Comparison of ENCODE assay signal across 8 cellular contexts in genomic region chr1:201113451-201114244, GRCh38. TPM values are rescaled to one million over a fixed set of nuclear protein-coding genes. Genes with fewer than 3 reads are reported as not detected.
DNase-seq lines count a peak whose midpoint lies in the region; ATAC-seq and TF ChIP-seq lines count a peak whose summit lies in the region.

No MANE protein-coding gene starts in this region.

- no peaks in the 10 kb centered on the region for H3K36me3 Mint-ChIP-seq in activated CD4-positive, alpha-beta T cell treated with anti-CD3 and anti-CD28 coated beads for 36 hours (ENCODE audit: low read depth)
- no peaks in the 10 kb centered on the region for H3K36me3 Mint-ChIP-seq in activated B cell treated with CpG ODN at 0.5 μM for 24 hours (ENCODE audit: low read depth)

- POLR2A ChIA-PET in activated CD4-positive, alpha-beta T cell treated with anti-CD3 and anti-CD28 coated beads for 36 hours (lab: Charles Lee): interaction anchor here (0.6 kb wide), 2 partner anchors 23 to 488 kb away, joined by 4 to 9 read pairs; no protein-coding TSS in a partner anchor
- POLR2A ChIA-PET in activated B cell treated with CpG ODN at 0.5 μM for 24 hours (lab: Charles Lee): no interaction called here

- H3K36me3 ChIP-seq in iPS-20b (ENCODE audit: insufficient read depth, low read depth, low read length): no peaks in the 10 kb centered on the region
- H3K36me3 ChIP-seq in stomach: no peaks in the 10 kb centered on the region

- intact Hi-C loops in activated CD4-positive, alpha-beta T cell treated with anti-CD3 and anti-CD28 coated beads for 36 hours (cut with DNase I, micrococcal nuclease): loop anchor here (1.0 to 2.0 kb wide), 8 partner anchors 27 to 493 kb away; partner anchors contain the start of gene KIF14 (in 1 of the 2)
- intact Hi-C loops in activated B cell treated with CpG ODN at 0.5 μM for 24 hours (cut with micrococcal nuclease): loop anchor here (1.0 to 5.0 kb wide), 4 partner anchors 27 to 491 kb away; partner anchors contain the start of gene KIF14
- intact Hi-C loops in stomach (cut with DNase I; ENCODE audit: low total_unique reads): loop anchor here (5.0 kb wide), 1 partner anchor 141 kb away; no protein-coding TSS in a partner anchor

- H3K4me3 ChIP-seq in iPS-20b (ENCODE audit: low read length) (peak overlapping the region; percentile 74; the same call in 1 of the 2 replicates), stomach (peak overlapping the region; percentile 51 to 75 (median 66))

- peak overlapping the region; percentile 42; the same call in 1 of the 2 replicates for H3K9ac ChIP-seq in iPS-20b (ENCODE audit: low read depth, low read length)

- H3K27me3 Mint-ChIP-seq in activated CD4-positive, alpha-beta T cell treated with anti-CD3 and anti-CD28 coated beads for 36 hours: no peaks in the 10 kb centered on the region
- peaks cover 12% of the 10 kb centered on the region for H3K27me3 Mint-ChIP-seq in activated B cell treated with CpG ODN at 0.5 μM for 24 hours

- 31 to 42% (median 37%) methylated on average over 15 to 17 of the region's 17 CpGs for WGBS in stomach, 5 donors

- H3K9me3 ChIP-seq in iPS-20b (ENCODE audit: insufficient read depth, low read depth, low read length): no peaks in the 10 kb centered on the region
- no peaks in the 10 kb centered on the region for H3K9me3 ChIP-seq in stomach

- TF ChIP-seq POLR2A in stomach (IDR thresholded peaks at IDR 0.05): no peak

- no peak for TF ChIP-seq EP300 in stomach (IDR thresholded peaks at IDR 0.05)

- H3K9me3 Mint-ChIP-seq in activated CD4-positive, alpha-beta T cell treated with anti-CD3 and anti-CD28 coated beads for 36 hours (ENCODE audit: low read depth): no peaks in the 10 kb centered on the region
- no peaks in the 10 kb centered on the region for H3K9me3 Mint-ChIP-seq in activated B cell treated with CpG ODN at 0.5 μM for 24 hours

- H3K27me3 ChIP-seq in iPS-20b (ENCODE audit: insufficient read depth, low read length) (peaks cover 61% of the 10 kb centered on the region), stomach (peaks cover 0 to 31% (median 13%) of the 10 kb centered on the region in 3 donors)

- H3K4me1 Mint-ChIP-seq in activated CD4-positive, alpha-beta T cell treated with anti-CD3 and anti-CD28 coated beads for 36 hours: peaks cover 2% of the 10 kb centered on the region
- H3K4me1 Mint-ChIP-seq in activated B cell treated with CpG ODN at 0.5 μM for 24 hours: peaks cover 2% of the 10 kb centered on the region

- 0 out of 2 replicates have a peak, but pooled peaks cover 2% of the 10 kb centered on the region for H3K4me1 ChIP-seq in iPS-20b (ENCODE audit: insufficient read depth, low read length)
- peaks cover 11 to 20% (median 15%) of the 10 kb centered on the region in 4 donors for H3K4me1 ChIP-seq in stomach

- H3K4me3 Mint-ChIP-seq in activated CD4-positive, alpha-beta T cell treated with anti-CD3 and anti-CD28 coated beads for 36 hours: peak overlapping the region; percentile 78
- peak overlapping the region; percentile 82 for H3K4me3 Mint-ChIP-seq in activated B cell treated with CpG ODN at 0.5 μM for 24 hours

- DNase-seq in activated CD4-positive, alpha-beta T cell treated with anti-CD3 and anti-CD28 coated beads for 36 hours: no peak
- DNase-seq in activated CD4-positive, alpha-beta T cell treated with anti-CD3 and anti-CD28 coated beads, Interleukin-2, amount 50 U/mL, for 1 hour: no peak
- no peak for DNase-seq in activated B cell treated with CpG ODN at 0.5 μM for 24 hours
- DNase-seq in stomach: no peak
- DNase-seq in SKM-1 (lab: John Stamatoyannopoulos, UW; ENCODE audit: unreplicated experiment): no peak
- no peak for DNase-seq in NCI-H128 (lab: John Stamatoyannopoulos, UW; ENCODE audit: unreplicated experiment)

- CTCF ChIA-PET in activated CD4-positive, alpha-beta T cell treated with anti-CD3 and anti-CD28 coated beads for 36 hours (lab: Charles Lee): interaction anchor here (0.6 to 2.6 kb wide), 20 partner anchors 10 to 495 kb away, joined by 3 to 28 read pairs (median 3); partner anchors contain the start of genes IGFN1 and TMEM9
- CTCF ChIA-PET in activated B cell treated with CpG ODN at 0.5 μM for 24 hours (lab: Charles Lee): interaction anchor here (0.6 to 3.2 kb wide), 8 partner anchors 9 to 142 kb away, joined by 3 to 38 read pairs (median 4); partner anchors contain the start of gene TMEM9

- no peak overlapping the region for H3K27ac Mint-ChIP-seq in activated CD4-positive, alpha-beta T cell treated with anti-CD3 and anti-CD28 coated beads for 36 hours
- no peak overlapping the region for H3K27ac Mint-ChIP-seq in activated B cell treated with CpG ODN at 0.5 μM for 24 hours

- no peak overlapping the region for H3K27ac ChIP-seq in iPS-20b (ENCODE audit: low read length)
- H3K27ac ChIP-seq in stomach: peak overlapping the region in 2 of 5 donors; percentile 56 to 76

- ATAC-seq in activated CD4-positive, alpha-beta T cell treated with anti-CD3 and anti-CD28 coated beads for 36 hours: no peak
- ATAC-seq in activated B cell treated with CpG ODN at 0.5 μM for 24 hours (ENCODE audit: low read depth) (no peak), HG02678 (IDR thresholded peaks at IDR 0.05; ENCODE audit: unreplicated experiment) (no peak)

- TF ChIP-seq CTCF in activated B cell treated with CpG ODN at 0.5 μM for 24 hours (IDR thresholded peaks at IDR 0.05): no peak
- no peak for TF ChIP-seq CTCF in stomach (IDR thresholded peaks at IDR 0.05)

RNA-seq across cellular contexts. Expression of gene CACNA1S, which starts 1.4 kb away (rescaled TPM):
- not detected for total RNA-seq in activated CD4-positive, alpha-beta T cell treated with anti-CD3 and anti-CD28 coated beads for 36 hours
- not detected in 2 replicates for total RNA-seq in activated B cell treated with CpG ODN at 0.5 μM for 24 hours
- total RNA-seq in stomach: under 1 TPM in 2 of 5 donors, not detected in 3; under 0.01 to 0.18 TPM
- not detected for polyA plus RNA-seq in stomach

RNA-seq across cellular contexts. Expression of gene ASCL5, which starts 13.3 kb away (rescaled TPM):
- total RNA-seq in activated CD4-positive, alpha-beta T cell treated with anti-CD3 and anti-CD28 coated beads for 36 hours: under 1 TPM in 1 of 2 experiments, not detected in 1; 0.09 TPM
- total RNA-seq in activated B cell treated with CpG ODN at 0.5 μM for 24 hours: not detected in 2 replicates
- under 1 TPM in 1 of 5 donors, not detected in 4; 0.18 TPM for total RNA-seq in stomach
- polyA plus RNA-seq in stomach: under 1 TPM in 2 of 3 donors, not detected in 1; 0.10 to 0.19 TPM

RNA-seq across cellular contexts. Expression of gene TMEM9, which starts 40.6 kb away (rescaled TPM):
- total RNA-seq in activated CD4-positive, alpha-beta T cell treated with anti-CD3 and anti-CD28 coated beads for 36 hours: 10 to 100 TPM; 15.7 to 27.2 TPM
- total RNA-seq in activated B cell treated with CpG ODN at 0.5 μM for 24 hours: 19.0 and 21.7 TPM in 2 replicates
- total RNA-seq in stomach: 10 to 100 TPM; 21.7 to 51.8 (median 47.8) TPM
- 10 to 100 TPM; 22.0 to 53.8 (median 48.1) TPM for polyA plus RNA-seq in stomach
